Comparison of ENCODE assay signal across 8 cellular contexts in genomic region chr6:143678980-143679379, GRCh38. TPM values are rescaled to one million over a fixed set of nuclear protein-coding genes. Genes with fewer than 3 reads are reported as not detected.
DNase-seq lines count a peak whose midpoint lies in the region; ATAC-seq and TF ChIP-seq lines count a peak whose summit lies in the region.
"Had no signal": no experiment of that assay in that cellular context is flagged by ENCODE, and none has a peak within 500 bp of the region (broad histone marks: within the 10 kb centered on the region; RNA-seq: fewer than 3 reads in every experiment).

No MANE protein-coding gene starts in this region.

- no peaks in the 10 kb centered on the region for H3K9me3 ChIP-seq in iPS-18a (ENCODE audit: control insufficient read depth, low read depth, low read length)

- no peak overlapping the region for H3K27ac ChIP-seq in iPS-18a (ENCODE audit: low read length)

- H3K36me3 ChIP-seq in iPS-18a (ENCODE audit: control insufficient read depth, low read depth, low read length), result no peaks in the 10 kb centered on the region

- H3K36me3 Mint-ChIP-seq in activated T-helper 17 cell treated with anti-CD3 and anti-CD28 coated beads, Interleukin-2, amount 50 U/mL, for 72 hours (ENCODE audit: low read depth), result no peaks in the 10 kb centered on the region
- H3K36me3 Mint-ChIP-seq in stimulated activated effector memory CD8-positive, alpha-beta T cell treated with anti-CD3 and anti-CD28 coated beads, Interleukin-12 subunit alpha, Interleukin-12 subunit beta, amount 100 ng/mL, for 72 hours, result no peaks in the 10 kb centered on the region

- peaks cover 7% of the 10 kb centered on the region for H3K9me3 Mint-ChIP-seq in activated T-helper 17 cell treated with anti-CD3 and anti-CD28 coated beads, Interleukin-2, amount 50 U/mL, for 72 hours
- peaks cover 7% of the 10 kb centered on the region for H3K9me3 Mint-ChIP-seq in stimulated activated effector memory CD8-positive, alpha-beta T cell treated with anti-CD3 and anti-CD28 coated beads, Interleukin-12 subunit alpha, Interleukin-12 subunit beta, amount 100 ng/mL, for 72 hours

- no peak overlapping the region for H3K27ac Mint-ChIP-seq in activated T-helper 17 cell treated with anti-CD3 and anti-CD28 coated beads, Interleukin-2, amount 50 U/mL, for 72 hours
- H3K27ac Mint-ChIP-seq in stimulated activated effector memory CD8-positive, alpha-beta T cell treated with anti-CD3 and anti-CD28 coated beads, Interleukin-12 subunit alpha, Interleukin-12 subunit beta, amount 100 ng/mL, for 72 hours, result peak overlapping the region; percentile 84

- peaks cover 5% of the 10 kb centered on the region for H3K4me1 Mint-ChIP-seq in activated T-helper 17 cell treated with anti-CD3 and anti-CD28 coated beads, Interleukin-2, amount 50 U/mL, for 72 hours
- H3K4me1 Mint-ChIP-seq in stimulated activated effector memory CD8-positive, alpha-beta T cell treated with anti-CD3 and anti-CD28 coated beads, Interleukin-12 subunit alpha, Interleukin-12 subunit beta, amount 100 ng/mL, for 72 hours, result peaks cover 22% of the 10 kb centered on the region

- ATAC-seq in activated T-helper 17 cell treated with anti-CD3 and anti-CD28 coated beads, Interleukin-2, amount 50 U/mL, for 72 hours (replicated peaks), result no peak
- no peak for ATAC-seq in stimulated activated effector memory CD8-positive, alpha-beta T cell treated with anti-CD3 and anti-CD28 coated beads, Interleukin-12 subunit alpha, Interleukin-12 subunit beta, amount 100 ng/mL, for 72 hours

- in situ Hi-C loops in KBM-7 (cut with MboI; ENCODE audit: low pct_unique_long_range_greater_than_20kb, low sequenced_read_pairs) (no loop called here), GM13977 (cut with MboI; ENCODE audit: low pct_unique_long_range_greater_than_20kb, low sequenced_read_pairs, unreplicated experiment) (no loop called here)

- no peaks in the 10 kb centered on the region for H3K27me3 Mint-ChIP-seq in activated T-helper 17 cell treated with anti-CD3 and anti-CD28 coated beads, Interleukin-2, amount 50 U/mL, for 72 hours

- H3K9ac ChIP-seq in iPS-18a (ENCODE audit: low read length), result peak overlapping the region; percentile 85

- peaks cover 47% of the 10 kb centered on the region for H3K4me1 ChIP-seq in iPS-18a (ENCODE audit: control insufficient read depth, low read depth, low read length)

- DNase-seq in KBM-7, result peak; percentile 12
- DNase-seq in stimulated activated effector memory CD8-positive, alpha-beta T cell treated with anti-CD3 and anti-CD28 coated beads, Interleukin-12 subunit alpha, Interleukin-12 subunit beta, amount 100 ng/mL, for 72 hours (ENCODE audit: low spot score in 2 of 2), result no peak
- no peak for DNase-seq in GM13977 (ENCODE audit: low spot score)
- DNase-seq in glomerular visceral epithelial cell (ENCODE audit: extremely low spot score), result no peak
- no peak for DNase-seq in D341Med (ENCODE audit: low spot score)
- DNase-seq: stimulated activated CD4-positive, alpha-beta T cell treated with anti-CD3 and anti-CD28 coated beads, Interleukin-4, amount 100 ng/mL, for 24 hours had no signal

- no peak for TF ChIP-seq CTCF in GM13977 (IDR thresholded peaks at IDR 0.05; ENCODE audit: extremely low read depth, insufficient read depth, missing control alignments)

- no peaks in the 10 kb centered on the region for H3K27me3 ChIP-seq in iPS-18a (ENCODE audit: control insufficient read depth, insufficient read depth, low read length)

- peak overlapping the region; percentile 91 for H3K4me3 ChIP-seq in iPS-18a (ENCODE audit: low read length)

- H3K4me3 Mint-ChIP-seq in activated T-helper 17 cell treated with anti-CD3 and anti-CD28 coated beads, Interleukin-2, amount 50 U/mL, for 72 hours, result peak overlapping the region; percentile 73
- peak overlapping the region; percentile 66 for H3K4me3 Mint-ChIP-seq in stimulated activated effector memory CD8-positive, alpha-beta T cell treated with anti-CD3 and anti-CD28 coated beads, Interleukin-12 subunit alpha, Interleukin-12 subunit beta, amount 100 ng/mL, for 72 hours

RNA-seq across cellular contexts. Expression of gene PHACTR2, which starts 1.2 kb away (rescaled TPM):
- total RNA-seq in activated T-helper 17 cell treated with anti-CD3 and anti-CD28 coated beads, Interleukin-2, amount 50 U/mL, for 72 hours, result 10 to 100 TPM; 32.5 to 33.7 TPM
